Comparison of ENCODE assay signal across 8 cellular contexts in genomic region chr10:102133373-102134195, GRCh38. TPM values are rescaled to one million over a fixed set of nuclear protein-coding genes. Genes with fewer than 3 reads are reported as not detected.
A peak's percentile ranks its signal among the peaks of the same experiment; 100 is the strongest.
DNase-seq lines count a peak whose midpoint lies in the region; ATAC-seq and TF ChIP-seq lines count a peak whose summit lies in the region.

No MANE protein-coding gene starts in this region.

- H3K4me1 ChIP-seq in RWPE2 (ENCODE audit: insufficient read depth, poor library complexity, severe bottlenecking) (peaks cover 27% of the 10 kb centered on the region), ovary (ENCODE audit: insufficient read depth) (peaks cover 7% of the 10 kb centered on the region)

- DNase-seq in DMS79 treated with DMSO at 0.1 percent for 48 hours (lab: John Stamatoyannopoulos, UW) (peak; percentile 3), RWPE2 (ENCODE audit: low spot score) (peak; percentile 83), cardiac septum (ENCODE audit: low spot score) (peak; percentile 91), ovary (peak; percentile 92 to 95 (median 92)), type B pancreatic cell (ENCODE audit: extremely low spot score, unreplicated experiment) (peak; percentile 87), KG1 (lab: John Stamatoyannopoulos, UW) (no peak)
- peak; percentile 48 for DNase-seq in activated naive CD8-positive, alpha-beta T cell treated with anti-CD3 and anti-CD28 coated beads, Interleukin-2, amount 50 U/mL, for 16 hours (ENCODE audit: low read depth, low spot score)

- H3K36me3 ChIP-seq in RWPE2 (ENCODE audit: low read depth) = peaks cover 33% of the 10 kb centered on the region
- no peaks in the 10 kb centered on the region for H3K36me3 ChIP-seq in ovary

- H3K27me3 ChIP-seq in RWPE2 (ENCODE audit: insufficient read depth, poor library complexity, severe bottlenecking) (no peaks in the 10 kb centered on the region), ovary (no peaks in the 10 kb centered on the region)

- WGBS in ovary, 3 donors = 0 to 1% (median 1%) methylated on average over 29 to 48 of the region's 48 CpGs

- H3K4me3 ChIP-seq in RWPE2 (ENCODE audit: severe bottlenecking) (peak overlapping the region; percentile 84), ovary (peak overlapping the region; percentile 70)

- TF ChIP-seq CTCF in RWPE2 (IDR thresholded peaks at IDR 0.05; ENCODE audit: poor library complexity, severe bottlenecking) = no peak
- peak in 1 of 3 donors; percentile 21 for TF ChIP-seq CTCF in ovary (IDR thresholded peaks at IDR 0.05)
- TF ChIP-seq CTCF in type B pancreatic cell (conservative IDR thresholded peaks at IDR 0.05) = no peak

- H3K4me3 Mint-ChIP-seq in type B pancreatic cell = peak overlapping the region; percentile 99

- H3K9me3 ChIP-seq in RWPE2 (ENCODE audit: severe bottlenecking) (no peaks in the 10 kb centered on the region), ovary (no peaks in the 10 kb centered on the region)

- peaks cover 12% of the 10 kb centered on the region for H3K36me3 Mint-ChIP-seq in type B pancreatic cell

- H3K9me3 Mint-ChIP-seq in type B pancreatic cell = no peaks in the 10 kb centered on the region

- H3K27ac Mint-ChIP-seq in type B pancreatic cell = peak overlapping the region; percentile 100

- TF ChIP-seq POLR2A in ovary (IDR thresholded peaks at IDR 0.05) = no peak

- peaks cover 3% of the 10 kb centered on the region for H3K27me3 Mint-ChIP-seq in type B pancreatic cell

- TF ChIP-seq EP300 in ovary (IDR thresholded peaks at IDR 0.05) = peak; percentile 27

- peaks cover 21% of the 10 kb centered on the region for H3K4me1 Mint-ChIP-seq in type B pancreatic cell (ENCODE audit: unreplicated experiment)

- intact Hi-C loops in cardiac septum (cut with DNase I) (loop anchor here (1.0 to 5.0 kb wide), 2 partner anchors 18 to 66 kb away; partner anchors contain the start of gene HPS6), ovary (cut with DNase I) (no loop called here)

- H3K27ac ChIP-seq in RWPE2 (ENCODE audit: poor library complexity, severe bottlenecking) (peak overlapping the region; percentile 90), ovary (peak overlapping the region; percentile 92)

- peak; percentile 25 for ATAC-seq in HG03354 (IDR thresholded peaks at IDR 0.05; ENCODE audit: poor library complexity, severe bottlenecking, unreplicated experiment)
- peak; percentile 61 for ATAC-seq in RWPE2 (ENCODE audit: low read depth)

RNA-seq across cellular contexts. Expression of gene PPRC1, which starts 0.7 kb away (rescaled TPM):
- total RNA-seq in cardiac septum (23.8 TPM), ovary (10 to 100 TPM; 11.8 to 68.7 (median 44.5) TPM), type B pancreatic cell (ENCODE audit: low replicate concordance) (48.6 and 51.6 TPM in 2 replicates)
- 10 to 100 TPM; 17.4 to 18.1 TPM for polyA plus RNA-seq in ovary

RNA-seq across cellular contexts. Expression of gene LDB1, which starts 13.4 kb away (rescaled TPM):
- total RNA-seq in cardiac septum (53.6 TPM), ovary (100 to 1,000 TPM in 4 of 7 donors, 10 to 100 TPM in 3; 59.0 to 141 (median 113) TPM), type B pancreatic cell (ENCODE audit: low replicate concordance) (80.8 and 115 TPM in 2 replicates)
- 10 to 100 TPM; 72.0 to 93.2 TPM for polyA plus RNA-seq in ovary

RNA-seq across cellular contexts. Expression of gene NOLC1, which starts 18.6 kb away (rescaled TPM):
- total RNA-seq in cardiac septum (26.2 TPM), ovary (10 to 100 TPM; 32.7 to 68.1 (median 50.2) TPM), type B pancreatic cell (ENCODE audit: low replicate concordance) (74.8 and 88.0 TPM in 2 replicates)
- 10 to 100 TPM; 32.0 to 88.8 TPM for polyA plus RNA-seq in ovary
